Comparison of ENCODE assay signal across 8 cellular contexts in the genomic region with DNA sequence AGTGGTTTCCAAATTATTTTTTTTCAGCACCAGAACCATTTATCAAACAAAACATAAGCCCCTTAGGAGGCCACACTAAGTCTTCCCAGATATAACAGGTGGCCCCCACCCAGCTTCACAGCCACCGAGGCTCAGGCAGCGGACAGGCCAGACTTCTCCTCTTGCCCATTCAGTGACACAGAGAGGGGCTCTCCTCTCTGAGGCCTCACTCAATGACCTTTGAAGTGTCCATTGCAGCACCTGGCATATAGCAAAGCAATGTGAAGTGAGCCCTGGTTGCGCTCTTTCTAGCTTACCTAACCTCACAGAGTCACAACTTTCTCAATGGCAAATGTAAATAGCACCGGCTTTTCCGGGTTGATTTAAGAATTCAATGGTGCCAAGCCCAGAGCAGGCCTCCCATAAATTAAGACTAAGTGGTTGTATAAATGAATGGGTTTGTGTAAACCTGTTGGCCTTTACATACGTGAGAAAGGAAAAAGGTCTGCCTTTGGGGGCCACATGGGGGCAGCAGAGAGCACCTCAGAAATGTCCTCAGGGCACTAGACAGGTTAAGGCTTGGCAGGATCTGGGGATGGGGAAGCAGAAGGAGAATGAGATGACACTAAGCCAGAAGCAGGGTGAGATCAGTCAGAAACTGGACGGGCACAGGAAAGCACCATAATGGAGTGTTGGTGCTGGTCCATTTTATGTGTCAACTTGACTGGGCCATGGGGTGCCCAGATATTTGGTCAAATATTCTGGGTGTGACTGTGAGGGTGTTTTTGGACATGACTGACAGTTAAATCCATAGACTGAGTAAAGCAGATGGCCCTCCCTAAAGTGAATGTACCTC. TPM values are rescaled to one million over a fixed set of nuclear protein-coding genes. Genes with fewer than 3 reads are reported as not detected.
DNase-seq lines count a peak whose midpoint lies in the region; ATAC-seq, FAIRE-seq and TF ChIP-seq lines count a peak whose summit lies in the region.

No MANE protein-coding gene starts in this region.

- intact Hi-C loops in heart right ventricle (cut with DNase I): loop anchor here in 6 of 10 donors (2.0 to 5.0 kb wide), 2 partner anchors 72 to 73 kb away; no protein-coding TSS in a partner anchor

- H3K9me3 ChIP-seq in heart right ventricle: peaks cover 0 to 6% (median 0%) of the 10 kb centered on the region in 11 donors

- DNase-seq in AG20443 (ENCODE audit: low spot score) (peak; percentile 38), GM18507 (ENCODE audit: extremely low spot score, insufficient read length, low read depth) (peak; percentile 26), NCI-H2029 treated with DMSO at 0.1 percent for 48 hours (lab: John Stamatoyannopoulos, UW) (peak; percentile 28), activated T-cell treated with anti-CD3 and anti-CD28 coated beads for 48 hours (ENCODE audit: low read depth) (peak; percentile 41), heart right ventricle (peak in 1 of 2 donors; percentile 26), activated gamma-delta T cell (lab: John Stamatoyannopoulos, UW) (no peak), hippocampal formation (lab: John Stamatoyannopoulos, UW) (no peak)
- DNase-seq in stimulated activated CD4-positive, alpha-beta T cell treated with anti-CD3 and anti-CD28 coated beads, Interleukin-15, amount 100 ng/mL, for 48 hours (ENCODE audit: low read depth in 2 of 2): peak; percentile 15 to 39

- H3K36me3 ChIP-seq in heart right ventricle: no peaks in the 10 kb centered on the region

- peak in 3 of 8 donors; percentile 17 to 60 (median 41) for ATAC-seq in heart right ventricle

- H3K27ac ChIP-seq in heart right ventricle: no peak overlapping the region

- H3K27me3 ChIP-seq in heart right ventricle: peaks cover 0 to 9% (median 0%) of the 10 kb centered on the region in 7 donors

- H3K4me1 ChIP-seq in heart right ventricle: no peaks in the 10 kb centered on the region

- 82 to 84% methylated on average over 7 of the region's 7 CpGs for WGBS in heart right ventricle, 2 donors

- no peak overlapping the region for H3K4me3 ChIP-seq in heart right ventricle

- peak; percentile 81 for FAIRE-seq in GM18507 (lab: Jason Lieb, UNC)

- TF ChIP-seq CTCF in heart right ventricle (IDR thresholded peaks at IDR 0.05): peak; percentile 36 to 66 (median 58)

RNA-seq across cellular contexts. Expression of a gene that starts 59.1 kb away (rescaled TPM):
- under 1 TPM in 7 of 10 donors, not detected in 3; 0.16 to 0.74 (median 0.23) TPM for total RNA-seq in heart right ventricle
- not detected for polyA plus RNA-seq in heart right ventricle

Comparison
In these comparisons a context has a peak if more than half of its experiments do, and no peak if none do; other contexts are left out.
1. DNase-seq: peak in AG20443 (single experiment), GM18507 (single experiment), NCI-H2029 treated with DMSO at 0.1 percent for 48 hours (single experiment), activated T-cell treated with anti-CD3 and anti-CD28 coated beads for 48 hours (single experiment) and stimulated activated CD4-positive, alpha-beta T cell treated with anti-CD3 and anti-CD28 coated beads, Interleukin-15, amount 100 ng/mL, for 48 hours (2 of 2); none in activated gamma-delta T cell (single experiment) and hippocampal formation (0 of 2).